In genomic region chr12:91778091-91778819, GRCh38 we compare ENCODE assay signal across 8 cellular contexts.
DNase-seq lines count a peak whose midpoint lies in the region; ATAC-seq and TF ChIP-seq lines count a peak whose summit lies in the region.

No MANE protein-coding gene starts in this region.

- peaks cover 34% of the 10 kb centered on the region for H3K4me1 Mint-ChIP-seq in activated CD4-positive, alpha-beta T cell treated with anti-CD3 and anti-CD28 coated beads, Interleukin-2, amount 10 ng/mL, durations not matched to agents 7 days and 5 days
- H3K4me1 Mint-ChIP-seq in activated naive CD8-positive, alpha-beta T cell treated with anti-CD3 and anti-CD28 coated beads for 36 hours: peaks cover 29% of the 10 kb centered on the region
- H3K4me1 Mint-ChIP-seq in nephron progenitor cell: peaks cover 17% of the 10 kb centered on the region

- ATAC-seq in HG03060 (IDR thresholded peaks at IDR 0.05; ENCODE audit: low read depth, unreplicated experiment) (peak; percentile 11), aorta (ENCODE audit: low FRiP score) (no peak)

- H3K9me3 ChIP-seq in aorta (ENCODE audit: control insufficient read depth, low read length): no peaks in the 10 kb centered on the region

- peaks cover 3% of the 10 kb centered on the region for H3K36me3 Mint-ChIP-seq in activated CD4-positive, alpha-beta T cell treated with anti-CD3 and anti-CD28 coated beads, Interleukin-2, amount 10 ng/mL, durations not matched to agents 7 days and 5 days (ENCODE audit: low read depth)
- H3K36me3 Mint-ChIP-seq in activated naive CD8-positive, alpha-beta T cell treated with anti-CD3 and anti-CD28 coated beads for 36 hours: peaks cover 1% of the 10 kb centered on the region
- no peaks in the 10 kb centered on the region for H3K36me3 Mint-ChIP-seq in nephron progenitor cell (ENCODE audit: low read depth)

- H3K4me1 ChIP-seq in aorta (ENCODE audit: control insufficient read depth in 1 of 2, insufficient read depth in 2 of 2, low read length in 2 of 2): no peaks in the 10 kb centered on the region

- peak overlapping the region; percentile 90 for H3K27ac Mint-ChIP-seq in activated CD4-positive, alpha-beta T cell treated with anti-CD3 and anti-CD28 coated beads, Interleukin-2, amount 10 ng/mL, durations not matched to agents 7 days and 5 days
- peak overlapping the region; percentile 88 for H3K27ac Mint-ChIP-seq in activated naive CD8-positive, alpha-beta T cell treated with anti-CD3 and anti-CD28 coated beads for 36 hours
- peak overlapping the region; percentile 36 for H3K27ac Mint-ChIP-seq in nephron progenitor cell

- H3K4me3 Mint-ChIP-seq in activated CD4-positive, alpha-beta T cell treated with anti-CD3 and anti-CD28 coated beads, Interleukin-2, amount 10 ng/mL, durations not matched to agents 7 days and 5 days: peak overlapping the region; percentile 45
- H3K4me3 Mint-ChIP-seq in activated naive CD8-positive, alpha-beta T cell treated with anti-CD3 and anti-CD28 coated beads for 36 hours: peak overlapping the region; percentile 71
- no peak overlapping the region for H3K4me3 Mint-ChIP-seq in nephron progenitor cell

- peaks cover 3% of the 10 kb centered on the region for H3K9me3 Mint-ChIP-seq in activated CD4-positive, alpha-beta T cell treated with anti-CD3 and anti-CD28 coated beads, Interleukin-2, amount 10 ng/mL, durations not matched to agents 7 days and 5 days
- H3K9me3 Mint-ChIP-seq in activated naive CD8-positive, alpha-beta T cell treated with anti-CD3 and anti-CD28 coated beads for 36 hours: peaks cover 2% of the 10 kb centered on the region
- H3K9me3 Mint-ChIP-seq in nephron progenitor cell: peaks cover 4% of the 10 kb centered on the region

- H3K4me3 ChIP-seq in aorta (ENCODE audit: low read length in 2 of 2): no peak overlapping the region

- no peaks in the 10 kb centered on the region for H3K36me3 ChIP-seq in aorta (ENCODE audit: control insufficient read depth in 1 of 2, insufficient read depth in 2 of 2, low read length in 1 of 2)

- no peak for TF ChIP-seq CTCF in nephron progenitor cell (IDR thresholded peaks at IDR 0.05)

- intact Hi-C loops in aorta (cut with DNase I): no loop called here

- no peaks in the 10 kb centered on the region for H3K27me3 Mint-ChIP-seq in activated CD4-positive, alpha-beta T cell treated with anti-CD3 and anti-CD28 coated beads, Interleukin-2, amount 10 ng/mL, durations not matched to agents 7 days and 5 days
- H3K27me3 Mint-ChIP-seq in activated naive CD8-positive, alpha-beta T cell treated with anti-CD3 and anti-CD28 coated beads for 36 hours: no peaks in the 10 kb centered on the region
- H3K27me3 Mint-ChIP-seq in nephron progenitor cell (ENCODE audit: low read depth, poor library complexity): no peaks in the 10 kb centered on the region

- H3K27me3 ChIP-seq in aorta (ENCODE audit: control insufficient read depth in 1 of 2, insufficient read depth in 2 of 2, low read length in 1 of 2): no peaks in the 10 kb centered on the region

- H3K27ac ChIP-seq in aorta (ENCODE audit: low read depth in 1 of 2, low read length in 2 of 2): no peak overlapping the region

- peak; percentile 19 for DNase-seq in activated CD4-positive, alpha-beta T cell treated with anti-CD3 and anti-CD28 coated beads, Interleukin-2, amount 10 ng/mL, durations not matched to agents 7 days and 5 days
- DNase-seq in activated CD4-positive, alpha-beta T cell treated with anti-CD3 and anti-CD28 coated beads for 48 hours: no peak
- no peak for DNase-seq in activated naive CD8-positive, alpha-beta T cell treated with anti-CD3 and anti-CD28 coated beads for 36 hours
- no peak for DNase-seq in nephron progenitor cell
- DNase-seq in DMS114 treated with DMSO at 0.1 percent for 48 hours (lab: John Stamatoyannopoulos, UW; ENCODE audit: unreplicated experiment): no peak
- DNase-seq in NCI-H446 (lab: John Stamatoyannopoulos, UW): no peak
- no peak for DNase-seq in aorta

- POLR2A ChIA-PET in activated CD4-positive, alpha-beta T cell treated with anti-CD3 and anti-CD28 coated beads, Interleukin-2, amount 10 ng/mL, durations not matched to agents 7 days and 5 days (lab: Charles Lee): interaction anchor here (0.6 kb wide), 1 partner anchor 35 kb away, joined by 5 read pairs; no protein-coding TSS in a partner anchor

- 65% methylated on average over 3 of the region's 3 CpGs for whole genome bisulfite sequencing in aorta, 2 donors

- CTCF ChIA-PET in activated CD4-positive, alpha-beta T cell treated with anti-CD3 and anti-CD28 coated beads, Interleukin-2, amount 10 ng/mL, durations not matched to agents 7 days and 5 days (lab: Charles Lee): no interaction called here

Comparison
In these comparisons a context has a peak if more than half of its experiments do, and no peak if none do; other contexts are left out.
1. H3K27ac Mint-ChIP-seq: peak in every context shown above with its lines; median percentile 90 in activated CD4-positive, alpha-beta T cell treated with anti-CD3 and anti-CD28 coated beads, Interleukin-2, amount 10 ng/mL, durations not matched to agents 7 days and 5 days; 88 in activated naive CD8-positive, alpha-beta T cell treated with anti-CD3 and anti-CD28 coated beads for 36 hours; 36 in nephron progenitor cell.